Comparison of ENCODE assay signal across 13 cellular contexts in the genomic region with DNA sequence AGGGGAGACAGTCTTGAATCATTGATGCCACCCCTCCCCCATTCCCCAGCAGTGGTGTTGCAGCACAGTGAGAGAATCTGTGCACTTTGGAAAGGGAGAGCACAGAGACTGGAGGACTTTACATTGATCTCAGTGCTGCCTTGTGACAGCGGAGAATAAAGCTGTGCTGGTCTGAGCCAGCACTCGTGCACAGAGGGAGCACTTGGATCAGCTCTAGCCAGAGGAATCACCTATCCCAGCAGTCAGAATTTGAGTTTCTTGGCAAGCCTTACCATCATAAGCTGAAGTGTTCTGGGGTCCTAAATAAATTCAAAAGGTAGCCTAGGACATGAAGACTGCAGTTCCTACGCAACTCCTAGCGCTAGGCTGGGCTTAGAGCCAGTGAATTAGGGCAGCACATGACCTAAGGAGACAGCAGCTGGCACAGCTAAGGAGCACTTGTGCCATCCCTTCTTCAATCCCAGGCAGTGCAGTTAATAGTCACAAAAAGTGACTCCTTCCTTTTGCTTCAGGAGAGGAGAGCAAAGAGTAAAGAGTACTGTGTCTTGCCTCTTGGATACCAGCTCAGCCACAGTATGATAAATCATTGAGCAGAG.
DNase-seq lines count a peak whose midpoint lies in the region; ATAC-seq and TF ChIP-seq lines count a peak whose summit lies in the region.
"Had no signal": no experiment of that assay in that cellular context is flagged by ENCODE, and none has a peak within 500 bp of the region (broad histone marks: within the 10 kb centered on the region; RNA-seq: fewer than 3 reads in every experiment).

No MANE protein-coding gene starts in this region.

- no peak for TF ChIP-seq POLR2A in esophagus muscularis mucosa (IDR thresholded peaks at IDR 0.05; ENCODE audit: low read depth)

- WGBS in esophagus muscularis mucosa: 86% methylated on average over 3 of the region's 4 CpGs
- 64 to 72% methylated on average over 4 of the region's 4 CpGs for WGBS in GM23248 (ENCODE audit: low coverage in 1 of 2, low lambda C conversion rate in 2 of 2, missing lambda C conversion rate in 2 of 2), 2 experiments

- H3K4me3 ChIP-seq in esophagus muscularis mucosa: no peak overlapping the region
- no peak overlapping the region for H3K4me3 ChIP-seq in GM23248
- H3K4me3 ChIP-seq: GM12878 had no signal

- no peaks in the 10 kb centered on the region for H3K9me2 ChIP-seq in GM23248 (ENCODE audit: insufficient read depth)

- TF ChIP-seq EP300 in esophagus muscularis mucosa (IDR thresholded peaks at IDR 0.05): no peak

- H2AFZ ChIP-seq in GM23248: no peak overlapping the region

- peak; percentile 30 for DNase-seq in LHCN-M2 (ENCODE audit: low read depth)
- peak; percentile 10 for DNase-seq in NCI-H2171 (lab: John Stamatoyannopoulos, UW)
- DNase-seq in left cardiac atrium: peak; percentile 39
- DNase-seq in putamen (ENCODE audit: low spot score): peak; percentile 16
- DNase-seq in esophagus muscularis mucosa (ENCODE audit: extremely low spot score): no peak
- DNase-seq in HT-29 (ENCODE audit: low spot score): no peak
- DNase-seq in GM23248: no peak
- DNase-seq: activated naive CD4-positive, alpha-beta T cell treated with anti-CD3 and anti-CD28 coated beads, Interleukin-2, amount 50 U/mL, for 16 hours; brain microvascular endothelial cell; NCI-H510A treated with DMSO at 0.1 percent for 48 hours; T-helper 2 cell had no signal

- TF ChIP-seq CTCF in esophagus muscularis mucosa (IDR thresholded peaks at IDR 0.05): no peak

- no peaks in the 10 kb centered on the region for H3K79me2 ChIP-seq in GM23248 (ENCODE audit: insufficient read depth)

- intact Hi-C loops in left cardiac atrium (cut with DNase I): no loop called here
- intact Hi-C loops in esophagus muscularis mucosa (cut with DNase I): no loop called here

- no peaks in the 10 kb centered on the region for H4K20me1 ChIP-seq in GM23248 (ENCODE audit: insufficient read depth)

- no peaks in the 10 kb centered on the region for H3K36me3 ChIP-seq in esophagus muscularis mucosa
- no peaks in the 10 kb centered on the region for H3K36me3 ChIP-seq in GM23248 (ENCODE audit: low read depth)
- H3K36me3 ChIP-seq: brain microvascular endothelial cell had no signal

- H3K27me3 ChIP-seq in esophagus muscularis mucosa (no peaks in the 10 kb centered on the region), GM23248 (replicated peaks; ENCODE audit: insufficient read depth) (no peaks in the 10 kb centered on the region)
- H3K27me3 ChIP-seq: brain microvascular endothelial cell had no signal

- H3K9ac ChIP-seq in GM23248: no peak overlapping the region

- H3K27ac ChIP-seq in esophagus muscularis mucosa (replicated peaks in 1 of 4) (no peak overlapping the region), GM23248 (no peak overlapping the region)
- H3K27ac ChIP-seq: brain microvascular endothelial cell, C4-2B had no signal

- peak; percentile 79 to 86 for ATAC-seq in left cardiac atrium
- ATAC-seq: GM12878 had no signal

- no peak overlapping the region for H3K4me2 ChIP-seq in GM23248 (ENCODE audit: unreplicated experiment)

- H3K4me1 ChIP-seq in esophagus muscularis mucosa (peaks cover 0 to 9% (median 7%) of the 10 kb centered on the region in 4 donors), GM23248 (ENCODE audit: insufficient read depth) (peaks cover 24% of the 10 kb centered on the region)

- in situ Hi-C loops in GM23248 (cut with MboI): no loop called here

- H3F3A ChIP-seq in GM23248 (ENCODE audit: insufficient read depth): peaks cover 7% of the 10 kb centered on the region; the same call in 1 of the 2 replicates

- H3K9me3 ChIP-seq in esophagus muscularis mucosa (peaks cover 0 to 25% (median 7%) of the 10 kb centered on the region in 4 donors), GM23248 (ENCODE audit: low read depth) (peaks cover 5% of the 10 kb centered on the region)

Comparison
In these comparisons a context has a peak if more than half of its experiments do, and no peak if none do; other contexts are left out.
1. DNase-seq: peak in LHCN-M2 (single experiment), NCI-H2171 (single experiment), left cardiac atrium (single experiment) and putamen (single experiment); none in esophagus muscularis mucosa (single experiment), HT-29 (single experiment) and GM23248 (single experiment).